In genomic region chr16:72008424-72009216, GRCh38 we compare ENCODE assay signal across 8 cellular contexts. TPM values are rescaled to one million over a fixed set of nuclear protein-coding genes. Genes with fewer than 3 reads are reported as not detected.
DNase-seq lines count a peak whose midpoint lies in the region; ATAC-seq and TF ChIP-seq lines count a peak whose summit lies in the region.

TSS of gene DHODH (plus strand) at chr16:72008744. CDS start at chr16:72008765, 21 bp downstream.

- DNase-seq in ELR (ENCODE audit: low read depth) = peak; percentile 98
- DNase-seq in H7 = peak; percentile 100
- DNase-seq in RWPE2 (ENCODE audit: low spot score) = peak; percentile 99
- DNase-seq in fibroblast of peridontal ligament (ENCODE audit: extremely low read depth) = peak; percentile 94
- DNase-seq in natural killer cell treated with Interleukin-12 subunit alpha and Interleukin-12 subunit beta and Interleukin-15 and Interleukin-18, amount 100 ng/mL, for 72 hours (ENCODE audit: low spot score) = peak; percentile 99
- peak; percentile 98 for DNase-seq in stimulated activated naive CD4-positive, alpha-beta T cell treated with Interleukin-2 at 50 U/mL for 16 hours (lab: John Stamatoyannopoulos, UW)

- H3K4me1 ChIP-seq in Loucy (ENCODE audit: insufficient read depth, low read length, poor library complexity, severe bottlenecking) (peaks cover 18% of the 10 kb centered on the region), RWPE2 (ENCODE audit: insufficient read depth, poor library complexity, severe bottlenecking) (peaks cover 8% of the 10 kb centered on the region)

- peak within 1 kb of the TSS; percentile 95 for H2AFZ ChIP-seq in Loucy (ENCODE audit: low read length)

- H3K36me3 ChIP-seq in H7 (replicated peaks; ENCODE audit: control insufficient read depth, insufficient read depth, low read length) (peaks cover 8% of the 10 kb centered on the region), Loucy (ENCODE audit: insufficient read depth, low read length) (no peaks in the 10 kb centered on the region; the same call in 1 of the 2 replicates), RWPE2 (ENCODE audit: low read depth) (peaks cover 6% of the 10 kb centered on the region; the same call in 1 of the 2 replicates)

- no peaks in the 10 kb centered on the region for H3K9me3 Mint-ChIP-seq in activated T-helper 17 cell treated with anti-CD3 and anti-CD28 coated beads, Interleukin-2, amount 50 U/mL, for 72 hours
- no peaks in the 10 kb centered on the region for H3K9me3 Mint-ChIP-seq in natural killer cell treated with Interleukin-12 subunit alpha and Interleukin-12 subunit beta and Interleukin-15 and Interleukin-18, amount 100 ng/mL, for 72 hours

- peaks cover under 1% of the 10 kb centered on the region for H3K4me1 Mint-ChIP-seq in activated T-helper 17 cell treated with anti-CD3 and anti-CD28 coated beads, Interleukin-2, amount 50 U/mL, for 72 hours
- peaks cover 9 to 16% of the 10 kb centered on the region in 2 donors for H3K4me1 Mint-ChIP-seq in natural killer cell treated with Interleukin-12 subunit alpha and Interleukin-12 subunit beta and Interleukin-15 and Interleukin-18, amount 100 ng/mL, for 72 hours (ENCODE audit: low read depth in 2 of 2)

- H3K9ac ChIP-seq in Loucy (ENCODE audit: low read depth, low read length, poor library complexity, severe bottlenecking) = peak within 1 kb of the TSS; percentile 87

- no peaks in the 10 kb centered on the region for H3K9me2 ChIP-seq in Loucy (replicated peaks; ENCODE audit: low read depth, low read length)

- H3F3A ChIP-seq in Loucy (ENCODE audit: low read depth) = no peaks in the 10 kb centered on the region

- H3K4me3 ChIP-seq in H7 (ENCODE audit: insufficient read depth, low read depth, low read length) = peak within 1 kb of the TSS; percentile 99
- H3K4me3 ChIP-seq in Loucy (ENCODE audit: low read length, poor library complexity, severe bottlenecking) = peak within 1 kb of the TSS; percentile 100
- H3K4me3 ChIP-seq in RWPE2 (ENCODE audit: severe bottlenecking) = peak within 1 kb of the TSS; percentile 59

- H3K79me2 ChIP-seq in Loucy (ENCODE audit: insufficient read depth, low read length) = peaks cover 14% of the 10 kb centered on the region; the same call in 1 of the 2 replicates

- no peaks in the 10 kb centered on the region for H4K20me1 ChIP-seq in Loucy (ENCODE audit: insufficient read depth, low read length, poor library complexity, severe bottlenecking)

- peak; percentile 99 for ATAC-seq in RWPE2 (ENCODE audit: low read depth)
- ATAC-seq in activated T-helper 17 cell treated with anti-CD3 and anti-CD28 coated beads, Interleukin-2, amount 50 U/mL, for 72 hours (replicated peaks) = peak; percentile 99
- peak; percentile 100 for ATAC-seq in natural killer cell treated with Interleukin-12 subunit alpha and Interleukin-12 subunit beta and Interleukin-15 and Interleukin-18, amount 100 ng/mL, for 72 hours

- no peak within 1 kb of the TSS for H3K27ac ChIP-seq in RWPE2 (ENCODE audit: poor library complexity, severe bottlenecking)

- no peaks in the 10 kb centered on the region; the same call in 1 of the 2 replicates for H3K27me3 ChIP-seq in H7 (ENCODE audit: control insufficient read depth, insufficient read depth, low read length)
- H3K27me3 ChIP-seq in Loucy (ENCODE audit: insufficient read depth, low read length, poor library complexity, severe bottlenecking) = no peaks in the 10 kb centered on the region
- H3K27me3 ChIP-seq in RWPE2 (ENCODE audit: insufficient read depth, poor library complexity, severe bottlenecking) = no peaks in the 10 kb centered on the region

- peaks cover 13% of the 10 kb centered on the region for H3K36me3 Mint-ChIP-seq in activated T-helper 17 cell treated with anti-CD3 and anti-CD28 coated beads, Interleukin-2, amount 50 U/mL, for 72 hours (ENCODE audit: low read depth)
- peaks cover 6% of the 10 kb centered on the region for H3K36me3 Mint-ChIP-seq in natural killer cell treated with Interleukin-12 subunit alpha and Interleukin-12 subunit beta and Interleukin-15 and Interleukin-18, amount 100 ng/mL, for 72 hours

- H3K27me3 Mint-ChIP-seq in activated T-helper 17 cell treated with anti-CD3 and anti-CD28 coated beads, Interleukin-2, amount 50 U/mL, for 72 hours = no peaks in the 10 kb centered on the region
- H3K27me3 Mint-ChIP-seq in natural killer cell treated with Interleukin-12 subunit alpha and Interleukin-12 subunit beta and Interleukin-15 and Interleukin-18, amount 100 ng/mL, for 72 hours = peaks cover 2 to 6% of the 10 kb centered on the region in 2 donors

- H3K4me3 Mint-ChIP-seq in activated T-helper 17 cell treated with anti-CD3 and anti-CD28 coated beads, Interleukin-2, amount 50 U/mL, for 72 hours = peak within 1 kb of the TSS; percentile 89
- peak within 1 kb of the TSS; percentile 99 for H3K4me3 Mint-ChIP-seq in natural killer cell treated with Interleukin-12 subunit alpha and Interleukin-12 subunit beta and Interleukin-15 and Interleukin-18, amount 100 ng/mL, for 72 hours

- no peaks in the 10 kb centered on the region for H3K9me3 ChIP-seq in Loucy (ENCODE audit: insufficient read depth, low read depth, low read length)
- no peaks in the 10 kb centered on the region for H3K9me3 ChIP-seq in RWPE2 (ENCODE audit: severe bottlenecking)

- peak within 1 kb of the TSS; percentile 85 for H3K4me2 ChIP-seq in Loucy (ENCODE audit: low read depth, low read length, poor library complexity, severe bottlenecking)

- peak within 1 kb of the TSS; percentile 89 for H3K27ac Mint-ChIP-seq in activated T-helper 17 cell treated with anti-CD3 and anti-CD28 coated beads, Interleukin-2, amount 50 U/mL, for 72 hours
- peak within 1 kb of the TSS; percentile 80 to 85 for H3K27ac Mint-ChIP-seq in natural killer cell treated with Interleukin-12 subunit alpha and Interleukin-12 subunit beta and Interleukin-15 and Interleukin-18, amount 100 ng/mL, for 72 hours

- TF ChIP-seq CTCF in Loucy (conservative IDR thresholded peaks at IDR 0.05; ENCODE audit: low read length) = no peak
- TF ChIP-seq CTCF in RWPE2 (IDR thresholded peaks at IDR 0.05; ENCODE audit: poor library complexity, severe bottlenecking) = no peak

RNA-seq across cellular contexts. Expression of gene DHODH, which starts in this region (rescaled TPM):
- total RNA-seq in H7 (2014; rRNA removed; shearing (Covaris generic)) = 21.8 and 22.4 TPM in 2 replicates
- total RNA-seq in activated T-helper 17 cell treated with anti-CD3 and anti-CD28 coated beads, Interleukin-2, amount 50 U/mL, for 72 hours = 10 to 100 TPM; 14.9 to 22.1 TPM
- total RNA-seq in natural killer cell treated with Interleukin-12 subunit alpha and Interleukin-12 subunit beta and Interleukin-15 and Interleukin-18, amount 100 ng/mL, for 72 hours = 10 to 100 TPM; 14.8 to 28.7 TPM
